Comparison of ENCODE assay signal across 9 cellular contexts in the genomic region with DNA sequence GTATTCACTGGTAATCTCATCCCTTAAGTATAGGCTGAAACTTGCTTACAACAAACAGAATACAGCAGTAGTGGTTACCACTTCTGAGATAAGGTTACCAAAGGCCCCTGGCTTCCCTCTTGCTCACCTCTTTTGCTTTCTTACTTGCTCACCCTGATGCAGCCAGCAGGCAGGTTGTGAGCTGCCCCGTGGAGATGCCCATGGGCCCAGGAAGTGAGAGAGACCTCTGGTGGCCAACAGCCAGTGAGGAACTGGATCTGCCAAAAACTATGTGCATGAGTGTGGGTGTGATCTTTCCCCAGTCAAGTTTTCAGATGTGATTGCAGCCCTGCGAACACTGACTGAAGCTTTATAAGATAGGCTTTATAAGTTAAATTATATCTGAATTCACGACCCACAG. TPM values are rescaled to one million over a fixed set of nuclear protein-coding genes. Genes with fewer than 3 reads are reported as not detected.
DNase-seq lines count a peak whose midpoint lies in the region; ATAC-seq, FAIRE-seq and TF ChIP-seq lines count a peak whose summit lies in the region.
"Had no signal": no experiment of that assay in that cellular context is flagged by ENCODE, and none has a peak within 500 bp of the region (broad histone marks: within the 10 kb centered on the region; RNA-seq: fewer than 3 reads in every experiment).

No MANE protein-coding gene starts in this region.

- H3K27me3 Mint-ChIP-seq in mesothelial cell of epicardium (ENCODE audit: low read depth) (no peaks in the 10 kb centered on the region), nephron progenitor cell (ENCODE audit: low read depth, poor library complexity) (peaks cover 9% of the 10 kb centered on the region)

- H3K4me1 Mint-ChIP-seq in mesothelial cell of epicardium (peaks cover 6% of the 10 kb centered on the region), nephron progenitor cell (peaks cover 8% of the 10 kb centered on the region)

- H4K5ac ChIP-seq in H1 (ENCODE audit: insufficient read length, low read depth, low read length): no peak overlapping the region

- H2BK20ac ChIP-seq in H1 (ENCODE audit: low read length): no peak overlapping the region

- no peak overlapping the region for H2AK5ac ChIP-seq in H1 (ENCODE audit: low read depth, low read length)

- no peak overlapping the region for H3K4ac ChIP-seq in H1 (replicated peaks; ENCODE audit: insufficient read length, low read depth, low read length)

- peak; percentile 53 to 68; a peak in 3 of 4 replicates for TF ChIP-seq RAD21 in H1 (IDR thresholded peaks at IDR 0.05 in 1 of 2, conservative IDR thresholded peaks at IDR 0.05 in 1 of 2; ENCODE audit: low read depth in 2 of 2, low read length in 2 of 2)

- no peaks in the 10 kb centered on the region for H3K9me3 ChIP-seq in H1 (ENCODE audit: insufficient read depth in 2 of 2, low read depth in 1 of 2, low read length in 1 of 2)

- peaks cover 0 to 4% (median 2%) of the 10 kb centered on the region in 4 experiments; a peak in 3 of 7 replicates for H3K4me1 ChIP-seq in H1 (replicated peaks in 1 of 4; ENCODE audit: control insufficient read depth in 3 of 4, insufficient read depth in 4 of 4, low read length in 3 of 4)

- no peak for FAIRE-seq in H1 (lab: Jason Lieb, UNC)
- FAIRE-seq: islet of Langerhans had no signal

- no peak overlapping the region for H3K18ac ChIP-seq in H1 (ENCODE audit: extremely low read depth, low read length)

- peak; percentile 23 for DNase-seq in EL
- DNase-seq in LoVo (ENCODE audit: low spot score): peak; percentile 15
- DNase-seq in H1 (ENCODE audit: low read depth in 1 of 2, low spot score in 2 of 2): no peak
- no peak for DNase-seq in mesothelial cell of epicardium (ENCODE audit: low spot score in 2 of 2, unreplicated experiment in 2 of 2)
- no peak for DNase-seq in activated gamma-delta T cell (lab: John Stamatoyannopoulos, UW)
- no peak for DNase-seq in nephron progenitor cell

- H3K23ac ChIP-seq in H1 (ENCODE audit: insufficient read length): no peak overlapping the region

- H4K8ac ChIP-seq in H1 (ENCODE audit: extremely low read depth, insufficient read depth, low read length): no peak overlapping the region

- TF ChIP-seq EP300 in H1 (IDR thresholded peaks at IDR 0.05; ENCODE audit: borderline replicate concordance in 1 of 2, low read depth in 2 of 2, low read length in 2 of 2): no peak

- no peak for TF ChIP-seq POLR2A in H1 (IDR thresholded peaks at IDR 0.05; ENCODE audit: control extremely low read depth in 1 of 2, low read depth in 2 of 2, low read length in 2 of 2)

- no peak overlapping the region for H4K91ac ChIP-seq in H1 (replicated peaks; ENCODE audit: insufficient read length, low read length)

- H4K20me1 ChIP-seq in H1 (replicated peaks in 1 of 2; ENCODE audit: control insufficient read depth in 1 of 2, insufficient read depth in 2 of 2, low read length in 2 of 2): no peaks in the 10 kb centered on the region

- H3K9me3 Mint-ChIP-seq in mesothelial cell of epicardium: peaks cover 13% of the 10 kb centered on the region
- H3K9me3 Mint-ChIP-seq in nephron progenitor cell: peaks cover 5% of the 10 kb centered on the region

- H3K27ac ChIP-seq in H1 (ENCODE audit: low read depth, low read length): no peak overlapping the region

- POLR2A ChIA-PET in H1 (lab: Charles Lee; ENCODE audit: partially characterized antibody): no interaction called here

- 0 out of 2 replicates have a peak overlapping the region, but pooled peaks have one; percentile 18 for H2AFZ ChIP-seq in H1 (ENCODE audit: low read length)

- no peak overlapping the region for H3K14ac ChIP-seq in H1 (ENCODE audit: insufficient read length)

- H2BK120ac ChIP-seq in H1 (replicated peaks; ENCODE audit: low read depth, low read length): no peak overlapping the region

- no peak overlapping the region for H3K4me3 Mint-ChIP-seq in mesothelial cell of epicardium
- no peak overlapping the region for H3K4me3 Mint-ChIP-seq in nephron progenitor cell

- no peak overlapping the region for H3K9ac ChIP-seq in H1 (replicated peaks in 1 of 4; ENCODE audit: extremely low read depth in 1 of 4, low read depth in 3 of 4, low read length in 3 of 4)

- H3K27ac Mint-ChIP-seq in mesothelial cell of epicardium (no peak overlapping the region), nephron progenitor cell (no peak overlapping the region)

- H3K36me3 Mint-ChIP-seq in mesothelial cell of epicardium (peaks cover 8% of the 10 kb centered on the region), nephron progenitor cell (ENCODE audit: low read depth) (no peaks in the 10 kb centered on the region)

- no peaks in the 10 kb centered on the region for H3K79me1 ChIP-seq in H1 (ENCODE audit: low read depth, low read length)

- peak; percentile 89 for ATAC-seq in GM21367 (IDR thresholded peaks at IDR 0.05; ENCODE audit: unreplicated experiment)
- ATAC-seq in GM18520 (IDR thresholded peaks at IDR 0.05; ENCODE audit: unreplicated experiment): no peak

- TF ChIP-seq CTCF in H1 (IDR thresholded peaks at IDR 0.05; ENCODE audit: control extremely low read depth in 1 of 3, insufficient read depth in 1 of 3, low read depth in 1 of 3, low read length in 3 of 3) (peak; percentile 61 to 78 (median 72)), mesothelial cell of epicardium (IDR thresholded peaks at IDR 0.05; ENCODE audit: unreplicated experiment) (no peak), nephron progenitor cell (IDR thresholded peaks at IDR 0.05) (no peak)

- no peaks in the 10 kb centered on the region for H3K27me3 ChIP-seq in H1 (replicated peaks in 1 of 4; ENCODE audit: control insufficient read depth in 3 of 4, extremely low read depth in 1 of 4, insufficient read depth in 3 of 4, low read length in 3 of 4)

- H3K79me2 ChIP-seq in H1 (ENCODE audit: control insufficient read depth in 1 of 2, insufficient read depth in 2 of 2, low read length in 2 of 2): no peaks in the 10 kb centered on the region

- no peaks in the 10 kb centered on the region for H3K36me3 ChIP-seq in H1 (ENCODE audit: control insufficient read depth in 2 of 4, insufficient read depth in 4 of 4, low read length in 3 of 4)

- CTCF ChIA-PET in H1 (lab: Charles Lee; ENCODE audit: partially characterized antibody): interaction anchor here (0.9 to 2.4 kb wide), 11 partner anchors 15 to 309 kb away, joined by 3 to 18 read pairs (median 5); no protein-coding TSS in a partner anchor

- H3K4me3 ChIP-seq in H1 (ENCODE audit: extremely low read depth in 1 of 4, insufficient read depth in 2 of 4, low read depth in 3 of 4, low read length in 4 of 4): no peak overlapping the region

- H2BK12ac ChIP-seq in H1 (ENCODE audit: low read depth, low read length): no peak overlapping the region

- H3K56ac ChIP-seq in H1 (replicated peaks; ENCODE audit: insufficient read length, low read depth, low read length): no peak overlapping the region

- 0 out of 2 replicates have a peak, but pooled peaks cover 1% of the 10 kb centered on the region for H3K23me2 ChIP-seq in H1 (ENCODE audit: low read depth, low read length)

- no peak overlapping the region for H2BK15ac ChIP-seq in H1 (ENCODE audit: low read length)

- H2BK5ac ChIP-seq in H1 (ENCODE audit: low read depth, low read length): no peak overlapping the region

- WGBS in H1 (ENCODE audit: extremely low coverage in 1 of 2, insufficient coverage in 1 of 2, insufficient read length in 1 of 2, insufficient replicate concordance in 2 of 2, low coverage in 1 of 2, low lambda C conversion rate in 2 of 2, missing lambda C conversion rate in 1 of 2), 2 experiments: 86% methylated on average over 3 of the region's 3 CpGs; no CpG with 5 or more reads in 1 of the 2 experiments

- H3K4me2 ChIP-seq in H1 (ENCODE audit: insufficient read depth in 1 of 2, low read depth in 2 of 2, low read length in 2 of 2): no peak overlapping the region

TF ChIP-seq in H1, 55 proteins besides CTCF, POLR2A, EP300 and RAD21:
- TF ChIP-seq BRCA1 (IDR thresholded peaks at IDR 0.05; ENCODE audit: low read depth, low read length): no peak
- no peak for TF ChIP-seq CTBP2 (IDR thresholded peaks at IDR 0.05; ENCODE audit: borderline replicate concordance, insufficient read depth, insufficient read length, low read length)
- no peak for TF ChIP-seq KDM4A (IDR thresholded peaks at IDR 0.05; ENCODE audit: low read depth, low read length, severe bottlenecking)
- TF ChIP-seq SP1 (IDR thresholded peaks at IDR 0.05; ENCODE audit: low read depth, low read length): no peak
- TF ChIP-seq RFX5 (IDR thresholded peaks at IDR 0.05; ENCODE audit: borderline replicate concordance, low read depth, low read length): no peak
- no peak for TF ChIP-seq POU5F1 (IDR thresholded peaks at IDR 0.05; ENCODE audit: low read depth, low read length)
- TF ChIP-seq PHF8 (conservative IDR thresholded peaks at IDR 0.05; ENCODE audit: low read depth, low read length): no peak
- no peak for TF ChIP-seq RNF2 (IDR thresholded peaks at IDR 0.05; ENCODE audit: borderline replicate concordance, low read depth, low read length, missing control alignments, poor library complexity, severe bottlenecking)
- TF ChIP-seq TCF12 (IDR thresholded peaks at IDR 0.05; ENCODE audit: low read depth, low read length): no peak
- no peak for TF ChIP-seq SAP30 (IDR thresholded peaks at IDR 0.05; ENCODE audit: insufficient read depth, insufficient replicate concordance, low read length)

RNA-seq across cellular contexts. Expression of a gene that starts 48.7 kb away (rescaled TPM):
- total RNA-seq in H1 (2021; fragmentation: NEBNext Ultra II Directional; extraction: Animal tissue kit (Norgen Biotek cat#: 25700)): 3.5 and 4.3 TPM in 2 replicates
- 4.2 and 6.3 TPM in 2 replicates for polyA plus RNA-seq in H1 (2011; rRNA removed)
- polyA plus RNA-seq in H1 (2011; cell fraction: cytosol; rRNA removed): 3.5 TPM
- polyA plus RNA-seq in H1 (2011; cell fraction: nucleus; rRNA removed): 5.4 TPM
- polyA plus RNA-seq in H1 (2012, experiment 1 of 2): 2.6 to 3.5 TPM (median 3.2 TPM) in 4 replicates
- 2.1 TPM for polyA plus RNA-seq in H1 (2012, experiment 2 of 2)
- polyA plus RNA-seq in H1 (2013, experiment 1 of 2): 4.0 TPM
- polyA plus RNA-seq in H1 (2013, experiment 2 of 2): 5.1 TPM
- polyA minus RNA-seq in H1 (2011; rRNA and poly(A)+ RNA removed): 5.7 and 7.0 TPM in 2 replicates
- 5.4 TPM for polyA minus RNA-seq in H1 (2011; cell fraction: cytosol; rRNA and poly(A)+ RNA removed)
- polyA minus RNA-seq in H1 (2011; cell fraction: nucleus; rRNA and poly(A)+ RNA removed): 10.2 TPM
- total RNA-seq in mesothelial cell of epicardium: 11.0 to 13.6 TPM (median 11.8 TPM) in 3 replicates

Comparison
In these comparisons a context has a peak if more than half of its experiments do, and no peak if none do; other contexts are left out.
1. DNase-seq: peak in EL (single experiment) and LoVo (single experiment); none in H1 (0 of 2), mesothelial cell of epicardium (0 of 2), activated gamma-delta T cell (single experiment) and nephron progenitor cell (single experiment).
2. CTCF ChIP-seq: peak in H1 (3 of 3); none in mesothelial cell of epicardium (single experiment) and nephron progenitor cell (single experiment).